Comparison of ENCODE assay signal across 8 cellular contexts in the genomic region with DNA sequence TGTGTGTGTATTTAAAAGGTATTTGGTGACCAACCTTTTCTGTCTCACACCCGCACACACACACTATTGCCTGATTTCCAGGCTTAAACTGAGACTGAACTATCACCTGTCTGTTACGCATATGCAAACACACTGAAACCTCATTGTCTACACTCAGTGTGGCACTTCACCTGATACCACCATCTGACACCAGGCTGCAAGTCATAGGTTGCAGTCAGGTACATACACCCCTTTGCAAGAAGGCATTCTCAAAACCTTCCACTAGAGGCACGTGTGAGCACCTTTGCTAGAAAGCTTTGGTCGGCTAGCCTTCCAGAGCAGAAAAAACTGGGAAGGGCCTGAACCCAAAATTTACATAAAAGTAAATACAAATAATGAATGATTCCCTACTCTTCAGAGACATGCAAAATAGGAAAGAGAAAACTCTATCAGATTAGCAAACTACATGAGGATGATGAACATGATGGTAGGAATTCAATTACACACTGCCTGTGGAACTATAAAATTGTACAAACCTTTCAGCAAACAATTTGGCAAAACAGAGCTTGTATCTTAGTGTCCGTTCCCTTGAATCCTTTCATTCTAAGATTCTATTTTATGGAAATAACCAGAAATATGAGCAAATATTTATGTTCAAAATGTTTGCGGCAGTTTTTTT. TPM values are rescaled to one million over a fixed set of nuclear protein-coding genes. Genes with fewer than 3 reads are reported as not detected.
DNase-seq lines count a peak whose midpoint lies in the region; ATAC-seq and TF ChIP-seq lines count a peak whose summit lies in the region.

No MANE protein-coding gene starts in this region.

- in situ Hi-C loops in KBM-7 (cut with MboI; ENCODE audit: low pct_unique_long_range_greater_than_20kb, low sequenced_read_pairs) = no loop called here

- H3K27me3 ChIP-seq in CD8-positive, alpha-beta T cell (ENCODE audit: insufficient read depth, low read length) = peaks cover 39% of the 10 kb centered on the region
- H3K27me3 ChIP-seq in OCI-LY1 (ENCODE audit: insufficient read depth, low read length) = no peaks in the 10 kb centered on the region
- H3K27me3 ChIP-seq in breast epithelium = peaks cover 0 to 54% of the 10 kb centered on the region in 2 donors
- H3K27me3 ChIP-seq in uterus = peaks cover 23 to 43% of the 10 kb centered on the region in 2 donors

- H3K9me3 Mint-ChIP-seq in CD8-positive, alpha-beta T cell = peaks cover 5% of the 10 kb centered on the region

- peak; percentile 71 for TF ChIP-seq CTCF in CD8-positive, alpha-beta T cell (IDR thresholded peaks at IDR 0.05)
- TF ChIP-seq CTCF in OCI-LY1 (IDR thresholded peaks at IDR 0.05; ENCODE audit: low read length) (peak; percentile 76), breast epithelium (IDR thresholded peaks at IDR 0.05) (peak in 2 of 3 donors; percentile 54 to 67), uterus (IDR thresholded peaks at IDR 0.05) (peak; percentile 15 to 47 (median 30))

- H2AFZ ChIP-seq in OCI-LY1 (ENCODE audit: low read length) = no peak overlapping the region

- POLR2A ChIA-PET in CD8-positive, alpha-beta T cell (lab: Charles Lee) = no interaction called here

- peak in 3 of 7 experiments; percentile 27 to 45 (median 36) for DNase-seq in CD8-positive, alpha-beta T cell
- DNase-seq in KBM-7 (peak; percentile 60), breast epithelium (ENCODE audit: low spot score in 2 of 2) (no peak), kidney tubule cell (ENCODE audit: low spot score) (peak; percentile 80), uterus (no peak)

- H3K9ac ChIP-seq in OCI-LY1 (ENCODE audit: low read length) = no peak overlapping the region

- ATAC-seq in CD8-positive, alpha-beta T cell = peak; percentile 82
- ATAC-seq in GM18519 (IDR thresholded peaks at IDR 0.05; ENCODE audit: low FRiP score, unreplicated experiment) = peak; percentile 58
- no peak for ATAC-seq in GM18868 (IDR thresholded peaks at IDR 0.05; ENCODE audit: unreplicated experiment)

- H4K20me1 ChIP-seq in OCI-LY1 (ENCODE audit: insufficient read depth, low read length) = no peaks in the 10 kb centered on the region

- intact Hi-C loops in CD8-positive, alpha-beta T cell (cut with DNase I, micrococcal nuclease) = loop anchor here (2.0 to 10.0 kb wide), 5 partner anchors 42 to 640 kb away; a partner anchor contains a TSS
- intact Hi-C loops in breast epithelium (cut with DNase I; ENCODE audit: low total_unique reads) (no loop called here), uterus (cut with DNase I; ENCODE audit: low total_unique reads) (loop anchor here (10.0 kb wide), 1 partner anchor 240 kb away; no protein-coding TSS in a partner anchor)

- H3K36me3 Mint-ChIP-seq in CD8-positive, alpha-beta T cell = no peaks in the 10 kb centered on the region

- H3K4me1 ChIP-seq in CD8-positive, alpha-beta T cell (ENCODE audit: insufficient read depth, low read length) = peaks cover 5% of the 10 kb centered on the region
- H3K4me1 ChIP-seq in OCI-LY1 (ENCODE audit: insufficient read depth, low read length, severe bottlenecking) (no peaks in the 10 kb centered on the region), breast epithelium (peaks cover 0 to 7% of the 10 kb centered on the region in 2 donors), uterus (no peaks in the 10 kb centered on the region)

- H3K27ac Mint-ChIP-seq in CD8-positive, alpha-beta T cell = no peak overlapping the region

- no peaks in the 10 kb centered on the region for H3F3A ChIP-seq in OCI-LY1 (ENCODE audit: insufficient read depth, low read length)

- H3K9me3 ChIP-seq in CD8-positive, alpha-beta T cell (ENCODE audit: low read length) = peaks cover 3% of the 10 kb centered on the region
- H3K9me3 ChIP-seq in OCI-LY1 (ENCODE audit: low read length) (no peaks in the 10 kb centered on the region), breast epithelium (no peaks in the 10 kb centered on the region), uterus (no peaks in the 10 kb centered on the region)

- no peaks in the 10 kb centered on the region for H3K9me2 ChIP-seq in OCI-LY1 (ENCODE audit: low read depth, low read length)

- H3K27ac ChIP-seq in CD8-positive, alpha-beta T cell (ENCODE audit: low read depth, low read length) = no peak overlapping the region
- H3K27ac ChIP-seq in OCI-LY1 (ENCODE audit: low read depth, low read length, poor library complexity, severe bottlenecking) (no peak overlapping the region), breast epithelium (no peak overlapping the region), uterus (no peak overlapping the region)

- H3K4me1 Mint-ChIP-seq in CD8-positive, alpha-beta T cell (ENCODE audit: low read depth) = peaks cover 6% of the 10 kb centered on the region

- no peak for TF ChIP-seq POLR2A in breast epithelium (IDR thresholded peaks at IDR 0.05)
- no peak for TF ChIP-seq POLR2A in uterus (IDR thresholded peaks at IDR 0.05)

- H3K4me3 ChIP-seq in CD8-positive, alpha-beta T cell (ENCODE audit: low read depth, low read length) = no peak overlapping the region
- H3K4me3 ChIP-seq in OCI-LY1 (ENCODE audit: low read depth, low read length, poor library complexity, severe bottlenecking) (no peak overlapping the region), breast epithelium (no peak overlapping the region), uterus (no peak overlapping the region)

- H3K36me3 ChIP-seq in CD8-positive, alpha-beta T cell (ENCODE audit: insufficient read depth, low read length) = no peaks in the 10 kb centered on the region
- H3K36me3 ChIP-seq in OCI-LY1 (ENCODE audit: insufficient read depth, low read length) (no peaks in the 10 kb centered on the region), breast epithelium (no peaks in the 10 kb centered on the region), uterus (no peaks in the 10 kb centered on the region)

- CTCF ChIA-PET in CD8-positive, alpha-beta T cell (lab: Charles Lee) = interaction anchor here (0.6 to 3.5 kb wide), 14 partner anchors 9 to 499 kb away, joined by 3 to 28 read pairs (median 4); a partner anchor contains a TSS

- H3K27me3 Mint-ChIP-seq in CD8-positive, alpha-beta T cell (ENCODE audit: low read depth) = peaks cover 67% of the 10 kb centered on the region

- no peak overlapping the region for H3K4me2 ChIP-seq in OCI-LY1 (ENCODE audit: low read length)

- H3K79me2 ChIP-seq in OCI-LY1 (ENCODE audit: insufficient read depth, low read length) = no peaks in the 10 kb centered on the region

- no peak overlapping the region for H3K4me3 Mint-ChIP-seq in CD8-positive, alpha-beta T cell

RNA-seq across cellular contexts. Expression of a gene that starts 5.9 kb away (rescaled TPM):
- total RNA-seq in CD8-positive, alpha-beta T cell = under 1 TPM in 1 of 2 experiments, not detected in 1; 0.35 TPM
- total RNA-seq in breast epithelium (under 1 TPM in 2 of 3 donors, not detected in 1; 0.29 to 0.32 TPM), uterus (1 to 10 TPM in 1 of 4 donors, under 1 TPM in 1, not detected in 2; 0.28 to 1.3 TPM)

RNA-seq across cellular contexts. Expression of a gene that starts 43.7 kb away (rescaled TPM):
- 100 to 1,000 TPM; 808 to 815 TPM for total RNA-seq in CD8-positive, alpha-beta T cell
- total RNA-seq in breast epithelium (100 to 1,000 TPM; 503 to 575 (median 519) TPM), uterus (100 to 1,000 TPM; 247 to 690 (median 555) TPM)

Comparison
In these comparisons a context has a peak if more than half of its experiments do, and no peak if none do; other contexts are left out.
1. DNase-seq: peak in KBM-7 (single experiment) and kidney tubule cell (single experiment); none in breast epithelium (0 of 2) and uterus (0 of 2).
2. Peak in every context shown above with its lines, with median percentiles within 50 percentile points of each other: CTCF ChIP-seq.